ENCODE assay signal across 8 cellular contexts in the genomic region with DNA sequence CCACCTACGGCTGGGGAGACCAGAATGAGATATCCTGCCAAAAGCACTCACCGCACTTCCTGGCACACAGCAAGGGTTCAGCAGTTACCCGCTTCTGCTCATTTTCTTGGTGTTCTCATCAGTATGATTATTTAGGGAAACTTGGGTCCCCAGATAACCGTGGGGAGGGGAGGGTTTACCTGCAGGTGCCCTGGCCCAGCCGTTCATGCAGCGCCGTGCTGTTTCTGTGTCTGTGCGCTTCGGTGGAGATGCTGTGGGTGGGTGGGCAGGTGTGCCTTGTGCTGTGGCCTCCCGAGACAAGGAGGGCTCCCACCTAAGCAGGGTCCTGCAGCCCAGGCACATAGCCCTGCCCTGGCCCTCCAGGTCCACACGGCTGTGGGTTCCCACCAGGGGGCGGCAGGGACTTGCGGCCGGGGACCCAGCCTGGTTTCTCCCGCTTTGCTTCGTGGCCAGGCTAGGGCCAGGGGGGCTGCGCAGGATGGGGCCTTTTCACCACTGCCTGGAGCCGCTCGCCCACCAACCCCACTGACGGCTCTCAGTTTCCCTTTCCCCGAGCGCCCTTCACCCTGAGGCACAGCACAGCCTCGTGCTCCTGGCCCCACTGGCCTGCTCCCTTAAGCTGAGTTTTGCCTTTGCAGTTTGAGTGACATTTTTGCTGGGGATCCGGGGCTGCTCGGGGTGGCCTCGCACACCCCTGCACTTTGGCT.
A peak's percentile ranks its signal among the peaks of the same experiment; 100 is the strongest.
DNase-seq lines count a peak whose midpoint lies in the region; ATAC-seq and TF ChIP-seq lines count a peak whose summit lies in the region.

No MANE protein-coding gene starts in this region.

- peak overlapping the region; percentile 82 for H2AK9ac ChIP-seq in IMR-90 (replicated peaks; ENCODE audit: low read depth, low read length, poor library complexity)

- H3K56ac ChIP-seq in IMR-90 (ENCODE audit: extremely low read depth, insufficient read depth, low read length) (no peak overlapping the region), mesendoderm (ENCODE audit: low read length) (no peak overlapping the region)

- H4K20me1 ChIP-seq in IMR-90 (ENCODE audit: insufficient read depth, low read length): no peaks in the 10 kb centered on the region; the same call in 1 of the 2 replicates

- H4K8ac ChIP-seq in IMR-90 (ENCODE audit: low read depth in 2 of 2, low read length in 2 of 2) (no peak overlapping the region), mesendoderm (ENCODE audit: low read depth, low read length) (no peak overlapping the region)

- no peaks in the 10 kb centered on the region; the same call in 1 of the 2 replicates for H3K27me3 ChIP-seq in IMR-90 (ENCODE audit: control insufficient read depth, insufficient read depth, low read length)
- no peaks in the 10 kb centered on the region for H3K27me3 ChIP-seq in mesendoderm (ENCODE audit: insufficient read depth, low read length, poor library complexity)

- no peaks in the 10 kb centered on the region for H3K4me1 Mint-ChIP-seq in activated CD4-positive, alpha-beta T cell treated with anti-CD3 and anti-CD28 coated beads, Interleukin-2, amount 10 ng/mL, durations not matched to agents 24 days and 14 days

- H3K9me3 Mint-ChIP-seq in activated CD4-positive, alpha-beta T cell treated with anti-CD3 and anti-CD28 coated beads, Interleukin-2, amount 10 ng/mL, durations not matched to agents 24 days and 14 days: no peaks in the 10 kb centered on the region

- H3K9ac ChIP-seq in IMR-90 (ENCODE audit: low read depth, low read length): no peak overlapping the region
- H3K9ac ChIP-seq in mesendoderm (ENCODE audit: low read length): no peak overlapping the region

- in situ Hi-C loops in IMR-90 (cut with MboI; ENCODE audit: low sequenced_read_pairs): loop anchor here (5.0 to 25.0 kb wide), 2 partner anchors 202 to 447 kb away; a partner anchor contains a TSS

- no peaks in the 10 kb centered on the region for H3K79me2 ChIP-seq in mesendoderm (ENCODE audit: control insufficient read depth, insufficient read depth, low read length)

- H3K36me3 Mint-ChIP-seq in activated CD4-positive, alpha-beta T cell treated with anti-CD3 and anti-CD28 coated beads, Interleukin-2, amount 10 ng/mL, durations not matched to agents 24 days and 14 days (ENCODE audit: low read depth): no peaks in the 10 kb centered on the region

- H3K27ac Mint-ChIP-seq in activated CD4-positive, alpha-beta T cell treated with anti-CD3 and anti-CD28 coated beads, Interleukin-2, amount 10 ng/mL, durations not matched to agents 24 days and 14 days: no peak overlapping the region

- no peaks in the 10 kb centered on the region for H3K9me1 ChIP-seq in IMR-90 (ENCODE audit: insufficient read depth, low read length)

- TF ChIP-seq POLR2A in IMR-90 (IDR thresholded peaks at IDR 0.05; ENCODE audit: low read depth, low read length): no peak

- DNase-seq in NCI-H748 (lab: John Stamatoyannopoulos, UW; ENCODE audit: unreplicated experiment): peak; percentile 39
- no peak for DNase-seq in NCI-H748 treated with DMSO at 0.1 percent for 48 hours (lab: John Stamatoyannopoulos, UW)
- peak; percentile 18 for DNase-seq in IMR-90
- DNase-seq in activated CD4-positive, alpha-beta T cell treated with anti-CD3 and anti-CD28 coated beads, Interleukin-2, amount 10 ng/mL, durations not matched to agents 24 days and 14 days: peak; percentile 90
- DNase-seq in dermis microvascular lymphatic vessel endothelial cell (ENCODE audit: low read depth in 2 of 2): peak; percentile 11 to 53
- peak; percentile 61 for DNase-seq in mesendoderm
- DNase-seq in stimulated activated CD8-positive, alpha-beta memory T cell treated with anti-CD3 and anti-CD28 coated beads, Interleukin-4, amount 100 ng/mL, for 1 hour (ENCODE audit: low read depth in 2 of 2, low spot score in 1 of 2): peak; percentile 37 to 54
- no peak for DNase-seq in NCI-H446 treated with DMSO at 0.1 percent for 48 hours (lab: John Stamatoyannopoulos, UW)

- CTCF ChIA-PET in IMR-90 (lab: Yijun Ruan, JAX): interaction anchor here (0.6 to 1.5 kb wide), 5 partner anchors 14 to 256 kb away, joined by 3 to 9 read pairs (median 3); no protein-coding TSS in a partner anchor

- BruUV-seq in IMR-90 (replicated peaks; lab: Mats Ljungman, UMichigan): no TSS peak

- TF ChIP-seq CTCF in IMR-90 (conservative IDR thresholded peaks at IDR 0.05; ENCODE audit: low read depth, low read length): peak; percentile 57

- H3K79me1 ChIP-seq in IMR-90 (ENCODE audit: low read depth in 1 of 2, low read length in 2 of 2) (no peaks in the 10 kb centered on the region), mesendoderm (ENCODE audit: low read length) (no peaks in the 10 kb centered on the region)

- no peak overlapping the region for H2BK15ac ChIP-seq in IMR-90 (ENCODE audit: low read depth, low read length)
- no peak overlapping the region for H2BK15ac ChIP-seq in mesendoderm (replicated peaks; ENCODE audit: low read depth)

- dilution Hi-C loops in IMR-90 (cut with HindIII; ENCODE audit: low sequenced_read_pairs, unreplicated experiment): no loop called here

- H3K4me3 Mint-ChIP-seq in activated CD4-positive, alpha-beta T cell treated with anti-CD3 and anti-CD28 coated beads, Interleukin-2, amount 10 ng/mL, durations not matched to agents 24 days and 14 days: no peak overlapping the region

- H4K5ac ChIP-seq in IMR-90 (ENCODE audit: low read depth, low read length) (no peak overlapping the region), mesendoderm (ENCODE audit: low read length) (no peak overlapping the region)

- intact Hi-C loops in IMR-90 (cut with micrococcal nuclease): loop anchor here (1.0 to 10.0 kb wide), 2 partner anchors 201 to 445 kb away; no protein-coding TSS in a partner anchor
- intact Hi-C loops in activated CD4-positive, alpha-beta T cell treated with anti-CD3 and anti-CD28 coated beads, Interleukin-2, amount 10 ng/mL, durations not matched to agents 24 days and 14 days (cut with micrococcal nuclease): loop anchor here (1.0 kb wide), 2 partner anchors 201 to 205 kb away; no protein-coding TSS in a partner anchor

- no peaks in the 10 kb centered on the region for H3K27me3 Mint-ChIP-seq in activated CD4-positive, alpha-beta T cell treated with anti-CD3 and anti-CD28 coated beads, Interleukin-2, amount 10 ng/mL, durations not matched to agents 24 days and 14 days

- H2AK5ac ChIP-seq in IMR-90 (ENCODE audit: low read depth, low read length): no peak overlapping the region
- H2AK5ac ChIP-seq in mesendoderm (ENCODE audit: low read length): no peak overlapping the region

- H3K14ac ChIP-seq in IMR-90 (replicated peaks; ENCODE audit: low read depth, low read length): no peak overlapping the region

- H3K4me3 ChIP-seq in IMR-90 (ENCODE audit: insufficient read depth, low read depth, low read length) (no peak overlapping the region), mesendoderm (ENCODE audit: low read length) (no peak overlapping the region)

- POLR2A ChIA-PET in IMR-90 (lab: Charles Lee; ENCODE audit: unreplicated experiment): no interaction called here

- H3K4me1 ChIP-seq in IMR-90 (ENCODE audit: control insufficient read depth, insufficient read depth, low read length): no peaks in the 10 kb centered on the region
- peaks cover 2% of the 10 kb centered on the region for H3K4me1 ChIP-seq in mesendoderm (ENCODE audit: control insufficient read depth, low read depth, low read length)

- H2BK20ac ChIP-seq in IMR-90 (ENCODE audit: low read depth, low read length): no peak overlapping the region

- H3K9me3 ChIP-seq in IMR-90 (ENCODE audit: control insufficient read depth, insufficient read depth, low read length): no peaks in the 10 kb centered on the region

- H3K4ac ChIP-seq in IMR-90 (ENCODE audit: low read depth, low read length) (no peak overlapping the region), mesendoderm (ENCODE audit: low read depth, low read length) (no peak overlapping the region)

- H3K23ac ChIP-seq in IMR-90 (ENCODE audit: low read depth, low read length): no peak overlapping the region
- H3K23ac ChIP-seq in mesendoderm (ENCODE audit: low read length): no peak overlapping the region

- TF ChIP-seq RAD21 in IMR-90 (IDR thresholded peaks at IDR 0.05; ENCODE audit: low read length): peak; percentile 78

- peak; percentile 91 for ATAC-seq in IMR-90 (ENCODE audit: low read depth)

- no peaks in the 10 kb centered on the region for H3K36me3 ChIP-seq in IMR-90 (ENCODE audit: control insufficient read depth, insufficient read depth, low read length)
- no peaks in the 10 kb centered on the region for H3K36me3 ChIP-seq in mesendoderm (ENCODE audit: control insufficient read depth, insufficient read depth, low read length)

- H3K4me2 ChIP-seq in IMR-90 (ENCODE audit: low read depth, low read length) (no peak overlapping the region), mesendoderm (ENCODE audit: low read length) (no peak overlapping the region)

- H4K91ac ChIP-seq in IMR-90 (ENCODE audit: insufficient read depth, low read depth, low read length): no peak overlapping the region

- H3K27ac ChIP-seq in IMR-90 (ENCODE audit: insufficient read depth, low read length) (no peak overlapping the region), mesendoderm (ENCODE audit: low read depth, low read length) (no peak overlapping the region)

- H2BK120ac ChIP-seq in IMR-90 (ENCODE audit: low read depth, low read length) (no peak overlapping the region), mesendoderm (ENCODE audit: low read depth, low read length) (no peak overlapping the region)

- H3K18ac ChIP-seq in IMR-90 (ENCODE audit: low read depth, low read length): no peak overlapping the region
- H3K18ac ChIP-seq in mesendoderm (ENCODE audit: low read length): no peak overlapping the region

- H2AFZ ChIP-seq in IMR-90 (replicated peaks; ENCODE audit: low read length, poor library complexity): peak overlapping the region; percentile 75

- no peak overlapping the region for H2BK5ac ChIP-seq in IMR-90 (ENCODE audit: low read depth, low read length, poor library complexity, severe bottlenecking)
- no peak overlapping the region for H2BK5ac ChIP-seq in mesendoderm (ENCODE audit: low read length)

- WGBS in IMR-90 (ENCODE audit: extremely low coverage in 2 of 2, insufficient read length in 1 of 2), 2 experiments: 47% methylated on average over 2 of the region's 26 CpGs; no CpG with 5 or more reads in 1 of the 2 experiments
- WGBS in mesendoderm (ENCODE audit: extremely low coverage, insufficient coverage, low lambda C conversion rate): no CpG with 5 or more reads among the region's 26 CpGs

TF ChIP-seq in IMR-90, 13 proteins besides CTCF, POLR2A, EP300 and RAD21:
- TF ChIP-seq FOS (IDR thresholded peaks at IDR 0.05; ENCODE audit: low read depth, low read length): no peak
- TF ChIP-seq MAZ (IDR thresholded peaks at IDR 0.05; ENCODE audit: borderline replicate concordance, low read depth, low read length): no peak
- TF ChIP-seq CEBPB (IDR thresholded peaks at IDR 0.05; ENCODE audit: low read depth, low read length): no peak
- peak; percentile 77 for TF ChIP-seq SMC3 (IDR thresholded peaks at IDR 0.05; ENCODE audit: low read depth, low read length)
- no peak for TF ChIP-seq CHD1 (IDR thresholded peaks at IDR 0.05; ENCODE audit: low read depth, low read length)
- TF ChIP-seq MAFK (IDR thresholded peaks at IDR 0.05; ENCODE audit: low read depth, low read length): no peak

Comparison
In these comparisons a context has a peak if more than half of its experiments do, and no peak if none do; other contexts are left out.
1. DNase-seq: peak in NCI-H748 (single experiment), IMR-90 (single experiment), activated CD4-positive, alpha-beta T cell treated with anti-CD3 and anti-CD28 coated beads, Interleukin-2, amount 10 ng/mL, durations not matched to agents 24 days and 14 days (single experiment), dermis microvascular lymphatic vessel endothelial cell (2 of 2), mesendoderm (single experiment) and stimulated activated CD8-positive, alpha-beta memory T cell treated with anti-CD3 and anti-CD28 coated beads, Interleukin-4, amount 100 ng/mL, for 1 hour (2 of 2); none in NCI-H748 treated with DMSO at 0.1 percent for 48 hours (single experiment) and NCI-H446 treated with DMSO at 0.1 percent for 48 hours (single experiment).